Comparison of ENCODE assay signal across 18 cellular contexts in the genomic region with DNA sequence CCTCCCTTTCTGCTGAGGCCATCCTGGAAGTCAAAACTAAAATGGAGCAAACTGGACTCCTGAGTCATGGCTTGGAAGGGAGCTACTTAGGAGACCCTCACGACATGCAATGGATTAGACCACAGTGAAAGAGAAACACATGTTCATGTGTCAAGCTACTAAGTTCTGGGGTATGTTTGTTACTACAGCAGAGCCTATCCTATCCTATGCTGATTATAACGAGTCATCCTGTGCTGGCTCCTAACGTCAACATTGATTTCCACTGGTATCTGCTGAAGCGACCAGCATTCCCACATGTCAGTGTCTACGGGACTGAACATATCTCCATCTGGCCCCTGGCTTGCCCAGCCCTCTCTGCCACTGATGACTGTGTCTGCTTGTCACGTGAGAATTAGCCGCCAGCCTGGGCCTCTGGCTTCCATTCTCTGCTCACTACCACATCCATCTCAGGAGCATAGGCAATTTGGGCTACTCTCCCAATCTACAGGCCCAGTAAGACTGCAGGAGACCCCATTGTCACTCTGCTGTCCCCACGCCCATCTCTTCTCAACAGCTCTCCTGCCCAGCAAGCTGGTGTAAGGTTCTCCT.
"Had no signal": no experiment of that assay in that cellular context is flagged by ENCODE, and none has a peak within 500 bp of the region (broad histone marks: within the 10 kb centered on the region; RNA-seq: fewer than 3 reads in every experiment).

No MANE protein-coding gene starts in this region.

- H3K9me3 Mint-ChIP-seq: activated CD4-positive, alpha-beta T cell treated with anti-CD3 and anti-CD28 coated beads, Interleukin-2, amount 10 ng/mL, durations not matched to agents 24 days and 14 days; stimulated activated naive CD8-positive, alpha-beta T cell treated with anti-CD3 and anti-CD28 coated beads, Interleukin-15, Interleukin-2, amounts not matched to agents 100 ng/mL and 50 ng/mL, for 24 hours had no signal

- H3K4me3 ChIP-seq: cardiac muscle cell, dorsolateral prefrontal cortex, tibial nerve, vagina had no signal

- H3K36me3 ChIP-seq: cardiac muscle cell, tibial nerve, vagina had no signal

- H3K9me3 ChIP-seq: tibial nerve, vagina had no signal

- H3K27ac ChIP-seq: cardiac muscle cell, dorsolateral prefrontal cortex, tibial nerve, vagina had no signal

- H3K27me3 Mint-ChIP-seq: activated naive CD8-positive, alpha-beta T cell; stimulated activated naive CD8-positive, alpha-beta T cell treated with anti-CD3 and anti-CD28 coated beads, Interleukin-15, Interleukin-2, amounts not matched to agents 100 ng/mL and 50 ng/mL, for 24 hours had no signal

- H3K27ac Mint-ChIP-seq: activated CD4-positive, alpha-beta T cell treated with anti-CD3 and anti-CD28 coated beads, Interleukin-2, amount 10 ng/mL, durations not matched to agents 24 days and 14 days; activated naive CD8-positive, alpha-beta T cell; nephron progenitor cell; stimulated activated naive CD8-positive, alpha-beta T cell treated with anti-CD3 and anti-CD28 coated beads, Interleukin-15, Interleukin-2, amounts not matched to agents 100 ng/mL and 50 ng/mL, for 24 hours had no signal

- H3K4me3 Mint-ChIP-seq: activated CD4-positive, alpha-beta T cell treated with anti-CD3 and anti-CD28 coated beads, Interleukin-2, amount 10 ng/mL, durations not matched to agents 24 days and 14 days; activated naive CD8-positive, alpha-beta T cell; nephron progenitor cell; stimulated activated naive CD8-positive, alpha-beta T cell treated with anti-CD3 and anti-CD28 coated beads, Interleukin-15, Interleukin-2, amounts not matched to agents 100 ng/mL and 50 ng/mL, for 24 hours had no signal

- H3K27me3 ChIP-seq: cardiac muscle cell, dorsolateral prefrontal cortex, tibial nerve, vagina had no signal

- DNase-seq: activated CD4-positive, alpha-beta T cell treated with anti-CD3 and anti-CD28 coated beads, Interleukin-2, amount 10 ng/mL, durations not matched to agents 24 days and 14 days; activated CD8-positive, alpha-beta memory T cell treated with anti-CD3 and anti-CD28 coated beads for 24 hours; activated gamma-delta T cell; dorsolateral prefrontal cortex; foreskin melanocyte; head of caudate nucleus; kidney; nephron progenitor cell; nucleus accumbens; retina; stimulated activated CD4-positive, alpha-beta T cell treated with anti-CD3 and anti-CD28 coated beads, Interleukin-2, amount 100 ng/mL, for 24 hours; T1000 had no signal

- H3K36me3 Mint-ChIP-seq: activated naive CD8-positive, alpha-beta T cell had no signal

- ATAC-seq: left lobe of liver had no signal
